9 cellular contexts compared by ENCODE assay signal in the genomic region with DNA sequence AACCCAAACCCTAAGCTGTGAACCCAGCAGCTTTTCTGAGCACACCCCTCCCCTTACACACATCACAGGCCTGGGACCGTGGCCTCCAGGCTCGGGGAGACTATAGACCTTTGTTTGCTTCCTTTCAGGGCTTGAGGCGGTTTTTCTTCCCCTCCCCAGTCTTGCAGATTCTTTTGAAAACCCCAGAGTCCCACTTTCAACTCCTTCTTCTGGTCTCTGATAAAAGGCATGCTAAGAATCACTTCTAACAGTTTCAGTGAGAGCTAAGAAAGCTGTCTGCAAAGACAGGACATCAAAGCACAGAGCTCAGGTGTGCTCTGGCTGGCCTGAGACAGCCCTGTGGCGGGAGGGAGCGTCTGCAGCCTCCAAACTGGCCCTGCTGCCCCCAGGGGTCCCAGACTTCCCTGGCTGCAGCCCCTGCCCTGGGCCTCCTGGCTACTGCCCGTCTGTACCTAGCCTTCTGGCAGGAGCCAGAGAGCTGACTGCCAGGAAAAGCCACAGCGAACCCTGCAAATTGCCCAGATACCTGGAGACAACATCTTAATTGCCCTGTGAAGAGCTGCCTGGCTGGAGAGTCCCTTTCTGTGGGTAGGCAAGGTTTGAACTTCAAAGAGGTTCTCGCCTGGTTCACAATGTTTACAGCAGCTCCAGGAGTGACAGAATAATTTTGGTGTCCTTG.
A peak's percentile ranks its signal among the peaks of the same experiment; 100 is the strongest.
DNase-seq lines count a peak whose midpoint lies in the region; ATAC-seq and TF ChIP-seq lines count a peak whose summit lies in the region.
"Had no signal": no experiment of that assay in that cellular context is flagged by ENCODE, and none has a peak within 500 bp of the region (broad histone marks: within the 10 kb centered on the region; RNA-seq: fewer than 3 reads in every experiment).

No MANE protein-coding gene starts in this region.

- H3K4me3 ChIP-seq in parathyroid adenoma (ENCODE audit: low read depth, low read length) (no peak overlapping the region), coronary artery (no peak overlapping the region)
- H3K4me3 ChIP-seq: A549 had no signal

- no peak overlapping the region for H3K27ac ChIP-seq in parathyroid adenoma
- H3K27ac ChIP-seq in coronary artery: no peak overlapping the region
- H3K27ac ChIP-seq: A549 had no signal

- peak; percentile 21 for DNase-seq in NCI-H2196 (lab: John Stamatoyannopoulos, UW; ENCODE audit: unreplicated experiment)
- DNase-seq in NCI-H2196 treated with DMSO at 0.1 percent for 48 hours (lab: John Stamatoyannopoulos, UW; ENCODE audit: unreplicated experiment): no peak
- DNase-seq in activated CD8-positive, alpha-beta memory T cell treated with anti-CD3 and anti-CD28 coated beads, Interleukin-2, amount 50 U/mL, for 1 hour (ENCODE audit: extremely low read depth): peak; percentile 26
- no peak for DNase-seq in coronary artery (ENCODE audit: low spot score)
- no peak for DNase-seq in AG08395 (ENCODE audit: low spot score)

- peak overlapping the region; percentile 27 for H2AFZ ChIP-seq in parathyroid adenoma

- no peak overlapping the region for H3K9ac ChIP-seq in parathyroid adenoma

- peaks cover 16% of the 10 kb centered on the region for H3K4me1 ChIP-seq in parathyroid adenoma
- H3K4me1 ChIP-seq: A549 had no signal

- no peaks in the 10 kb centered on the region for H3K36me3 ChIP-seq in parathyroid adenoma (ENCODE audit: control insufficient read depth, insufficient read depth, low read length)

- TF ChIP-seq CTCF in parathyroid adenoma (IDR thresholded peaks at IDR 0.05): no peak
- no peak for TF ChIP-seq CTCF in coronary artery (IDR thresholded peaks at IDR 0.05)

- H3K79me2 ChIP-seq in parathyroid adenoma: no peaks in the 10 kb centered on the region

- no peaks in the 10 kb centered on the region for H3K27me3 ChIP-seq in parathyroid adenoma (ENCODE audit: control insufficient read depth, insufficient read depth, low read length)

- ATAC-seq in HG03175 (IDR thresholded peaks at IDR 0.05; ENCODE audit: unreplicated experiment) (peak; percentile 47), HG02588 (IDR thresholded peaks at IDR 0.05; ENCODE audit: unreplicated experiment) (no peak)
- ATAC-seq: A549 had no signal

- H3K9me3 ChIP-seq in parathyroid adenoma (ENCODE audit: control insufficient read depth, low read length): no peaks in the 10 kb centered on the region
- H3K9me3 ChIP-seq: A549 had no signal

- no peak overlapping the region for H3K4me2 ChIP-seq in parathyroid adenoma (ENCODE audit: low read length)
- H3K4me2 ChIP-seq: A549 had no signal

Comparison
In these comparisons a context has a peak if more than half of its experiments do, and no peak if none do; other contexts are left out.
1. DNase-seq: peak in NCI-H2196 (single experiment) and activated CD8-positive, alpha-beta memory T cell treated with anti-CD3 and anti-CD28 coated beads, Interleukin-2, amount 50 U/mL, for 1 hour (single experiment); none in NCI-H2196 treated with DMSO at 0.1 percent for 48 hours (single experiment), coronary artery (single experiment) and AG08395 (single experiment).